ENCODE assay signal across 1 cellular context in genomic region chr3:53486961-53487654, GRCh38.
TF ChIP-seq lines count a peak whose summit lies in the region.

No MANE protein-coding gene starts in this region.

TF ChIP-seq in H1, 55 proteins besides CTCF, POLR2A, EP300 and RAD21:
- no peak for TF ChIP-seq SP4 (IDR thresholded peaks at IDR 0.05; ENCODE audit: low read length)
- no peak for TF ChIP-seq CHD1 (IDR thresholded peaks at IDR 0.05; ENCODE audit: low read depth, low read length)
- no peak for TF ChIP-seq CBX5 (IDR thresholded peaks at IDR 0.05; ENCODE audit: low read depth, low read length)
- no peak for TF ChIP-seq SIX5 (IDR thresholded peaks at IDR 0.05; ENCODE audit: low read depth, low read length)
- no peak for TF ChIP-seq SRF (IDR thresholded peaks at IDR 0.05; ENCODE audit: low read depth, low read length)
- no peak for TF ChIP-seq SP2 (IDR thresholded peaks at IDR 0.05; ENCODE audit: low read length)
- TF ChIP-seq MAX (IDR thresholded peaks at IDR 0.05): no peak
